Comparison of ENCODE assay signal across 1 cellular context in the genomic region with DNA sequence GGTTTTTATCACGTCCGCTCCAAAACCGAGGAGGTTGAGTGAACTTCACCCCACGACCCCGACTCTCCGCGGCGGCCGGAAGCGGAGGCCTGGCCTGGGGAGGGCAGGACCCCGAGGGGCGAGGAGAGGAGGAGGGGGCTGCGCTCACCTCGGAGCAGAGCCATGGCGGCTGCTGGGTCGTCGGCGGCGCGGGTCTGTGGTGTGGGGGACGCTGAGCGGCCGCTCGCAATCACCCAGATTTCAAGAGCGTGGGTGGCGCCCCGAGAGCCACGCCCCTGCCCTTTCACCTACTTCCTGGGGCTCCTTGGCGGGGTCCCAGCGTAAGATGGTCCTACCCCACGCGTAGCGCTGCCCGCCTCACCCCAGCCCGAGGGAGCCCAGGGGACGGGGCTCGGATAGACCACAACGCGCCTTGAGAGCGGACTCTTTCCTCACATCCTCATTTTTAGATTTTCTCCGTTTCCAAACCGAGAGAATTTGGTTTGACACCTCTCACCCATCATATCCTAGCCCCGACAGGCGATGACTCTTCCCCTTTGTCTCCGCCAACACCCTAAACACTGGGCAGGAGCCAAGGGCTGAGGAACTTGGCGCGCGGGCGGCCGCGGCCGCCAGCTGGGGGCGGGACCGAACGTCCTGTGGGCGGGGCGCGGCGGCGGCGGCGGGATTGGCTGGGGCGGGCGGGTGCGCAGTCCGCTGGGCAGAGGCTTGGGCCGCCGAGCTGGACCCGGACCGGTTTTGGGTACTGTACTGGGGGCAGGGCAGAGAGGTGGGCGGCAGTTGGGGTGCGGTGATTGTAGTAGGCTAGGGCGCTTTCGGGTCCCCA.
TF ChIP-seq lines count a peak whose summit lies in the region.

A gene with protein sequence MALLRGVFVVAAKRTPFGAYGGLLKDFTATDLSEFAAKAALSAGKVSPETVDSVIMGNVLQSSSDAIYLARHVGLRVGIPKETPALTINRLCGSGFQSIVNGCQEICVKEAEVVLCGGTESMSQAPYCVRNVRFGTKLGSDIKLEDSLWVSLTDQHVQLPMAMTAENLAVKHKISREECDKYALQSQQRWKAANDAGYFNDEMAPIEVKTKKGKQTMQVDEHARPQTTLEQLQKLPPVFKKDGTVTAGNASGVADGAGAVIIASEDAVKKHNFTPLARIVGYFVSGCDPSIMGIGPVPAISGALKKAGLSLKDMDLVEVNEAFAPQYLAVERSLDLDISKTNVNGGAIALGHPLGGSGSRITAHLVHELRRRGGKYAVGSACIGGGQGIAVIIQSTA (minus strand): TSS at position 213 of the 826 bp plus-strand sequence. CDS start 49 bp downstream, at position 164.

TF ChIP-seq in IMR-90, 13 proteins besides CTCF, POLR2A, EP300 and RAD21:
- peak; percentile 25; the same call in 1 of the 2 replicates for TF ChIP-seq MAZ (IDR thresholded peaks at IDR 0.05; ENCODE audit: borderline replicate concordance, low read depth, low read length)
- TF ChIP-seq FOS (IDR thresholded peaks at IDR 0.05; ENCODE audit: low read depth, low read length) = peak; percentile 5; the same call in 1 of the 2 replicates
- peak; percentile 18; the same call in 1 of the 2 replicates for TF ChIP-seq BHLHE40 (IDR thresholded peaks at IDR 0.05; ENCODE audit: low read depth, low read length)
- TF ChIP-seq, protein P1, sequence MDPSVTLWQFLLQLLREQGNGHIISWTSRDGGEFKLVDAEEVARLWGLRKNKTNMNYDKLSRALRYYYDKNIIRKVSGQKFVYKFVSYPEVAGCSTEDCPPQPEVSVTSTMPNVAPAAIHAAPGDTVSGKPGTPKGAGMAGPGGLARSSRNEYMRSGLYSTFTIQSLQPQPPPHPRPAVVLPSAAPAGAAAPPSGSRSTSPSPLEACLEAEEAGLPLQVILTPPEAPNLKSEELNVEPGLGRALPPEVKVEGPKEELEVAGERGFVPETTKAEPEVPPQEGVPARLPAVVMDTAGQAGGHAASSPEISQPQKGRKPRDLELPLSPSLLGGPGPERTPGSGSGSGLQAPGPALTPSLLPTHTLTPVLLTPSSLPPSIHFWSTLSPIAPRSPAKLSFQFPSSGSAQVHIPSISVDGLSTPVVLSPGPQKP (IDR thresholded peaks at IDR 0.05; ENCODE audit: borderline replicate concordance, low read depth, low read length) = no peak
- TF ChIP-seq RFX5 (IDR thresholded peaks at IDR 0.05; ENCODE audit: low read depth, low read length) = no peak
- no peak for TF ChIP-seq NFE2L2 (IDR thresholded peaks at IDR 0.05; ENCODE audit: low read depth, low read length)
